In genomic region chr6:148548065-148548748, GRCh38 we compare ENCODE assay signal across 16 cellular contexts.
A peak's percentile ranks its signal among the peaks of the same experiment; 100 is the strongest.
DNase-seq lines count a peak whose midpoint lies in the region; ATAC-seq and TF ChIP-seq lines count a peak whose summit lies in the region.
"Had no signal": no experiment of that assay in that cellular context is flagged by ENCODE, and none has a peak within 500 bp of the region (broad histone marks: within the 10 kb centered on the region; RNA-seq: fewer than 3 reads in every experiment).

No MANE protein-coding gene starts in this region.

- H3K4me1 Mint-ChIP-seq in HFFc6 (ENCODE audit: low read depth) (peaks cover 34% of the 10 kb centered on the region), endothelial cell (ENCODE audit: unreplicated experiment) (peaks cover 16% of the 10 kb centered on the region)

- H3K9me3 Mint-ChIP-seq in HFFc6 (peaks cover 2% of the 10 kb centered on the region; the same call in 1 of the 2 replicates), endothelial cell (ENCODE audit: unreplicated experiment) (peaks cover 2% of the 10 kb centered on the region)
- H3K9me3 Mint-ChIP-seq: activated naive CD4-positive, alpha-beta T cell treated with anti-CD3 and anti-CD28 coated beads for 36 hours had no signal

- H3K4me3 Mint-ChIP-seq in HFFc6 (peak overlapping the region; percentile 78), endothelial cell (ENCODE audit: unreplicated experiment) (peak overlapping the region; percentile 3)
- H3K4me3 Mint-ChIP-seq: activated naive CD4-positive, alpha-beta T cell treated with anti-CD3 and anti-CD28 coated beads for 36 hours had no signal

- H3K27me3 ChIP-seq in ACC112 (ENCODE audit: insufficient read depth, low read length) (no peaks in the 10 kb centered on the region), gastrocnemius medialis (no peaks in the 10 kb centered on the region), Peyer's patch (no peaks in the 10 kb centered on the region)

- DNase-seq in HFFc6 (peak; percentile 87), endothelial cell (ENCODE audit: low spot score) (no peak), left ventricle myocardium superior (peak; percentile 64), GDM1 (lab: John Stamatoyannopoulos, UW) (no peak), gastrocnemius medialis (no peak), Peyer's patch (no peak)
- DNase-seq in effector CD8-positive, alpha-beta T cell (lab: John Stamatoyannopoulos, UW): no peak
- DNase-seq: activated naive CD4-positive, alpha-beta T cell treated with anti-CD3 and anti-CD28 coated beads for 36 hours; central memory CD4-positive, alpha-beta T cell; lower lobe of right lung; NCI-H1694; NCI-H510A treated with DMSO at 0.1 percent for 48 hours; stimulated activated CD4-positive, alpha-beta T cell treated with anti-CD3 and anti-CD28 coated beads, Interleukin-4, amount 100 ng/mL, for 24 hours; T-helper 1 cell had no signal

- H3K27ac ChIP-seq in ACC112 (ENCODE audit: low read depth, low read length) (0 out of 2 replicates have a peak overlapping the region, but pooled peaks have one; percentile 8), gastrocnemius medialis (no peak overlapping the region), Peyer's patch (no peak overlapping the region)
- H3K27ac ChIP-seq: A549, lower lobe of right lung had no signal

- TF ChIP-seq CTCF in HFFc6 (IDR thresholded peaks at IDR 0.05) (no peak), endothelial cell (IDR thresholded peaks at IDR 0.05; ENCODE audit: unreplicated experiment) (no peak), gastrocnemius medialis (IDR thresholded peaks at IDR 0.05 in 4 of 5, conservative IDR thresholded peaks at IDR 0.05 in 1 of 5) (no peak), Peyer's patch (IDR thresholded peaks at IDR 0.05) (no peak)

- no peaks in the 10 kb centered on the region for H3K79me2 ChIP-seq in ACC112 (ENCODE audit: control insufficient read depth, insufficient read depth, low read length, unreplicated experiment)

- H3K36me3 Mint-ChIP-seq in HFFc6 (ENCODE audit: low read depth): peaks cover 63% of the 10 kb centered on the region
- peaks cover 58% of the 10 kb centered on the region for H3K36me3 Mint-ChIP-seq in endothelial cell (ENCODE audit: low read depth, unreplicated experiment)

- H3K36me3 ChIP-seq in ACC112 (ENCODE audit: insufficient read depth, low read length): peaks cover 43% of the 10 kb centered on the region
- peaks cover 0 to 28% of the 10 kb centered on the region in 2 donors for H3K36me3 ChIP-seq in gastrocnemius medialis
- H3K36me3 ChIP-seq in Peyer's patch: peaks cover 0 to 49% (median 0%) of the 10 kb centered on the region in 3 donors

- ATAC-seq in left ventricle myocardium superior: peak; percentile 59
- no peak for ATAC-seq in gastrocnemius medialis
- ATAC-seq: A549, lower lobe of right lung had no signal

- H3K4me3 ChIP-seq in ACC112 (ENCODE audit: low read depth, low read length): no peak overlapping the region
- no peak overlapping the region for H3K4me3 ChIP-seq in gastrocnemius medialis
- no peak overlapping the region for H3K4me3 ChIP-seq in Peyer's patch
- H3K4me3 ChIP-seq: A549, lower lobe of right lung had no signal

- no peak overlapping the region for H2AFZ ChIP-seq in ACC112 (ENCODE audit: low read length, unreplicated experiment)

- peak overlapping the region; percentile 94 for H3K27ac Mint-ChIP-seq in HFFc6
- no peak overlapping the region for H3K27ac Mint-ChIP-seq in endothelial cell (ENCODE audit: unreplicated experiment)
- H3K27ac Mint-ChIP-seq: activated naive CD4-positive, alpha-beta T cell treated with anti-CD3 and anti-CD28 coated beads for 36 hours had no signal

- in situ Hi-C loops in gastrocnemius medialis (cut with MboI; ENCODE audit: low sequenced_read_pairs in 4 of 4): no loop called here

- H3K9me3 ChIP-seq in gastrocnemius medialis (no peaks in the 10 kb centered on the region), Peyer's patch (no peaks in the 10 kb centered on the region)
- H3K9me3 ChIP-seq: A549, lower lobe of right lung had no signal

- intact Hi-C loops in left ventricle myocardium superior (cut with micrococcal nuclease): no loop called here
- intact Hi-C loops in gastrocnemius medialis (cut with DNase I; ENCODE audit: low total_unique reads): no loop called here

- H3K27me3 Mint-ChIP-seq in HFFc6 (ENCODE audit: insufficient read depth) (no peaks in the 10 kb centered on the region; the same call in none of the 2 replicates), endothelial cell (ENCODE audit: unreplicated experiment) (peaks cover 2% of the 10 kb centered on the region)

- no peak for TF ChIP-seq POLR2A in gastrocnemius medialis (IDR thresholded peaks at IDR 0.05)
- no peak for TF ChIP-seq POLR2A in Peyer's patch (IDR thresholded peaks at IDR 0.05)

- no peaks in the 10 kb centered on the region for H3K4me1 ChIP-seq in ACC112 (ENCODE audit: control insufficient read depth, insufficient read depth, low read length, unreplicated experiment)
- peaks cover 5 to 9% of the 10 kb centered on the region in 2 donors for H3K4me1 ChIP-seq in gastrocnemius medialis
- no peaks in the 10 kb centered on the region for H3K4me1 ChIP-seq in Peyer's patch
- H3K4me1 ChIP-seq: A549, lower lobe of right lung had no signal

Comparison
In these comparisons a context has a peak if more than half of its experiments do, and no peak if none do; other contexts are left out.
1. DNase-seq: peak in HFFc6 (single experiment) and left ventricle myocardium superior (single experiment); none in endothelial cell (single experiment), effector CD8-positive, alpha-beta T cell (single experiment), GDM1 (single experiment), gastrocnemius medialis (0 of 2) and Peyer's patch (0 of 3).